9 cellular contexts compared by ENCODE assay signal in genomic region chr17:61397086-61397842, GRCh38. TPM values are rescaled to one million over a fixed set of nuclear protein-coding genes. Genes with fewer than 3 reads are reported as not detected.
DNase-seq lines count a peak whose midpoint lies in the region; ATAC-seq, FAIRE-seq and TF ChIP-seq lines count a peak whose summit lies in the region.
"Had no signal": no experiment of that assay in that cellular context is flagged by ENCODE, and none has a peak within 500 bp of the region (broad histone marks: within the 10 kb centered on the region; RNA-seq: fewer than 3 reads in every experiment).

No MANE protein-coding gene starts in this region.

- H3K56ac ChIP-seq in IMR-90 (ENCODE audit: extremely low read depth, insufficient read depth, low read length), result peak overlapping the region; percentile 96

- intact Hi-C loops in IMR-90 (cut with micrococcal nuclease), result loop anchor here (5.0 to 10.0 kb wide), 5 partner anchors 145 to 492 kb away; no protein-coding TSS in a partner anchor
- intact Hi-C loops in HepG2 (cut with micrococcal nuclease; ENCODE audit: unreplicated experiment), result loop anchor here (10.0 kb wide), 1 partner anchor 672 kb away; no protein-coding TSS in a partner anchor

- H3K9ac ChIP-seq in IMR-90 (ENCODE audit: low read depth, low read length), result peak overlapping the region; percentile 96
- H3K9ac ChIP-seq in HepG2 (ENCODE audit: insufficient read depth, low read depth, low read length), result no peak overlapping the region

- no TSS peak for BruUV-seq in IMR-90 (replicated peaks; lab: Mats Ljungman, UMichigan)
- no TSS peak for BruUV-seq in HepG2 (replicated peaks; lab: Mats Ljungman, UMichigan)

- peak; percentile 57; the same call in 1 of the 2 replicates for TF ChIP-seq POLR2A in IMR-90 (IDR thresholded peaks at IDR 0.05; ENCODE audit: low read depth, low read length)
- TF ChIP-seq POLR2A in HepG2 (IDR thresholded peaks at IDR 0.05; ENCODE audit: insufficient read depth in 1 of 2, low read depth in 2 of 2, low read length in 2 of 2), result no peak
- no peak for TF ChIP-seq POLR2A in suprapubic skin (IDR thresholded peaks at IDR 0.05)

- peak overlapping the region; percentile 100 for H4K91ac ChIP-seq in IMR-90 (ENCODE audit: insufficient read depth, low read depth, low read length)

- peak overlapping the region; percentile 100 for H3K4ac ChIP-seq in IMR-90 (ENCODE audit: low read depth, low read length)

- H3K79me1 ChIP-seq in IMR-90 (ENCODE audit: low read depth in 1 of 2, low read length in 2 of 2), result peaks cover 2 to 37% of the 10 kb centered on the region in 2 experiments; a peak in 3 of 4 replicates

- peak overlapping the region; percentile 96 for H2BK5ac ChIP-seq in IMR-90 (ENCODE audit: low read depth, low read length, poor library complexity, severe bottlenecking)

- H3K14ac ChIP-seq in IMR-90 (replicated peaks; ENCODE audit: low read depth, low read length), result peak overlapping the region; percentile 99

- peak overlapping the region; percentile 95 to 97 for H4K8ac ChIP-seq in IMR-90 (ENCODE audit: low read depth in 2 of 2, low read length in 2 of 2)

- H2AK5ac ChIP-seq in IMR-90 (ENCODE audit: low read depth, low read length), result peak overlapping the region; percentile 97

- peak overlapping the region; percentile 86 for H2AFZ ChIP-seq in IMR-90 (replicated peaks; ENCODE audit: low read length, poor library complexity)
- H2AFZ ChIP-seq in HepG2 (ENCODE audit: low read length), result no peak overlapping the region

- dilution Hi-C loops in IMR-90 (cut with HindIII; ENCODE audit: low sequenced_read_pairs, unreplicated experiment), result no loop called here

- TF ChIP-seq CTCF in IMR-90 (conservative IDR thresholded peaks at IDR 0.05; ENCODE audit: low read depth, low read length), result peak; percentile 36; the same call in 1 of the 2 replicates
- TF ChIP-seq CTCF in chondrocyte (IDR thresholded peaks at IDR 0.05), result peak; percentile 35
- no peak for TF ChIP-seq CTCF in HepG2 (CRISPR knock-in tag; IDR thresholded peaks at IDR 0.05)
- no peak for TF ChIP-seq CTCF in suprapubic skin (IDR thresholded peaks at IDR 0.05)
- TF ChIP-seq CTCF in foreskin keratinocyte (conservative IDR thresholded peaks at IDR 0.05), result no peak

- peak overlapping the region; percentile 97 for H3K4me2 ChIP-seq in IMR-90 (ENCODE audit: low read depth, low read length)
- peak overlapping the region; percentile 84; the same call in 1 of the 2 replicates for H3K4me2 ChIP-seq in HepG2 (ENCODE audit: low read depth, low read length)

- peak overlapping the region; percentile 96 for H2BK120ac ChIP-seq in IMR-90 (ENCODE audit: low read depth, low read length)

- peaks cover 22% of the 10 kb centered on the region for H3K4me1 Mint-ChIP-seq in chondrocyte (ENCODE audit: low read depth)

- peak overlapping the region; percentile 65; the same call in 2 of the 3 replicates for H2BK15ac ChIP-seq in IMR-90 (ENCODE audit: low read depth, low read length)

- no peak overlapping the region for H3K27ac Mint-ChIP-seq in chondrocyte (ENCODE audit: unreplicated experiment)

- H3K36me3 ChIP-seq in IMR-90 (ENCODE audit: control insufficient read depth, insufficient read depth, low read length) (peaks cover 20% of the 10 kb centered on the region), HepG2 (replicated peaks in 1 of 2; ENCODE audit: control insufficient read depth in 1 of 2, insufficient read depth in 2 of 2, low read length in 2 of 2) (peaks cover 0 to 1% of the 10 kb centered on the region in 2 experiments; a peak in 1 of 5 replicates), suprapubic skin (no peaks in the 10 kb centered on the region)

- H4K5ac ChIP-seq in IMR-90 (ENCODE audit: low read depth, low read length), result peak overlapping the region; percentile 100

- peaks cover 17% of the 10 kb centered on the region for H3K9me1 ChIP-seq in IMR-90 (ENCODE audit: insufficient read depth, low read length)

- H4K20me1 ChIP-seq in IMR-90 (ENCODE audit: insufficient read depth, low read length) (peaks cover 29% of the 10 kb centered on the region), HepG2 (ENCODE audit: insufficient read depth, low read length) (no peaks in the 10 kb centered on the region)

- H3K9me3 ChIP-seq in IMR-90 (ENCODE audit: control insufficient read depth, insufficient read depth, low read length) (no peaks in the 10 kb centered on the region), HepG2 (ENCODE audit: low read length) (no peaks in the 10 kb centered on the region), suprapubic skin (no peaks in the 10 kb centered on the region)

- no peak for FAIRE-seq in HepG2 (lab: Jason Lieb, UNC)

- H3K79me2 ChIP-seq in HepG2 (ENCODE audit: insufficient read depth, low read length), result peaks cover 24% of the 10 kb centered on the region

- H3K18ac ChIP-seq in IMR-90 (ENCODE audit: low read depth, low read length), result peak overlapping the region; percentile 98

- H3K4me1 ChIP-seq in IMR-90 (ENCODE audit: control insufficient read depth, insufficient read depth, low read length) (peaks cover 26% of the 10 kb centered on the region), HepG2 (ENCODE audit: insufficient read depth, low read length) (peaks cover 66% of the 10 kb centered on the region), suprapubic skin (peaks cover 49% of the 10 kb centered on the region), foreskin keratinocyte (no peaks in the 10 kb centered on the region)

- TF ChIP-seq EP300 in HepG2 (IDR thresholded peaks at IDR 0.05; ENCODE audit: low read depth in 2 of 2, low read length in 2 of 2) (no peak), HepG2 (CRISPR knock-in tag; IDR thresholded peaks at IDR 0.05; ENCODE audit: borderline replicate concordance) (no peak), suprapubic skin (IDR thresholded peaks at IDR 0.05) (no peak)

- ATAC-seq in IMR-90 (ENCODE audit: low read depth), result peak; percentile 8
- ATAC-seq in HepG2, result no peak
- no peak for ATAC-seq in foreskin keratinocyte

- peak overlapping the region; percentile 94 for H3K23ac ChIP-seq in IMR-90 (ENCODE audit: low read depth, low read length)

- in situ Hi-C loops in IMR-90 (cut with MboI; ENCODE audit: low sequenced_read_pairs) (no loop called here), HepG2 (cut with HindIII; ENCODE audit: extremely low pct_ligation_motif_present, low pct_unique_long_range_greater_than_20kb) (loop anchor here (10.0 kb wide), 1 partner anchor 672 kb away; no protein-coding TSS in a partner anchor)

- H2AK9ac ChIP-seq in IMR-90 (replicated peaks; ENCODE audit: low read depth, low read length, poor library complexity), result peak overlapping the region; percentile 99

- H3K36me3 Mint-ChIP-seq in chondrocyte (ENCODE audit: low read depth), result no peaks in the 10 kb centered on the region

- peaks cover 8% of the 10 kb centered on the region for H3K27me3 Mint-ChIP-seq in chondrocyte (ENCODE audit: low read depth)

- DNase-seq in IMR-90, result peak; percentile 72
- DNase-seq in chondrocyte (ENCODE audit: low spot score), result no peak
- no peak for DNase-seq in HepG2 (ENCODE audit: low spot score)
- DNase-seq in suprapubic skin (ENCODE audit: low spot score in 2 of 2), result no peak
- no peak for DNase-seq in stimulated activated CD8-positive, alpha-beta memory T cell treated with anti-CD3 and anti-CD28 coated beads, Interleukin-4, amount 100 ng/mL, for 48 hours
- no peak for DNase-seq in OCI-M1 (lab: John Stamatoyannopoulos, UW)
- DNase-seq in foreskin keratinocyte, result no peak
- DNase-seq: activated CD8-positive, alpha-beta memory T cell treated with anti-CD3 and anti-CD28 coated beads for 24 hours; NCI-H345 had no signal

- TF ChIP-seq RAD21 in IMR-90 (IDR thresholded peaks at IDR 0.05; ENCODE audit: low read length) (peak; percentile 31), HepG2 (CRISPR knock-in tag; IDR thresholded peaks at IDR 0.05) (no peak)

- peak overlapping the region; percentile 80 for H3K4me3 Mint-ChIP-seq in chondrocyte (ENCODE audit: unreplicated experiment)

- POLR2A ChIA-PET in IMR-90 (lab: Charles Lee; ENCODE audit: unreplicated experiment) (interaction anchor here (0.7 to 1.5 kb wide), 6 partner anchors 9 to 195 kb away, joined by 3 to 8 read pairs (median 4); no protein-coding TSS in a partner anchor), HepG2 (lab: Yijun Ruan, JAX) (no interaction called here)

- CTCF ChIA-PET in IMR-90 (lab: Yijun Ruan, JAX), result interaction anchor here (1.1 to 1.3 kb wide), 3 partner anchors 38 to 426 kb away, joined by 3 to 4 read pairs (median 3); no protein-coding TSS in a partner anchor
- CTCF ChIA-PET in HepG2 (lab: Yijun Ruan, JAX; ENCODE audit: low intra/inter-chr PET ratio, low total read pairs), result no interaction called here

- peak overlapping the region; percentile 99 for H3K27ac ChIP-seq in IMR-90 (ENCODE audit: insufficient read depth, low read length)
- H3K27ac ChIP-seq in HepG2 (ENCODE audit: extremely low read length, insufficient read depth, low read length), result no peak overlapping the region
- H3K27ac ChIP-seq in suprapubic skin, result peak overlapping the region; percentile 67
- no peak overlapping the region for H3K27ac ChIP-seq in foreskin keratinocyte

- no peaks in the 10 kb centered on the region for H3K9me3 Mint-ChIP-seq in chondrocyte (ENCODE audit: low read depth)

- no peaks in the 10 kb centered on the region for H3K27me3 ChIP-seq in IMR-90 (ENCODE audit: control insufficient read depth, insufficient read depth, low read length)
- H3K27me3 ChIP-seq in HepG2 (ENCODE audit: control insufficient read depth in 1 of 2, insufficient read depth in 2 of 2, low read length in 2 of 2), result no peaks in the 10 kb centered on the region
- peaks cover 65% of the 10 kb centered on the region for H3K27me3 ChIP-seq in suprapubic skin
- H3K27me3 ChIP-seq in foreskin keratinocyte, result peaks cover 88% of the 10 kb centered on the region

- 4% methylated on average over 5 of the region's 67 CpGs; no CpG with 5 or more reads in 1 of the 2 experiments for WGBS in IMR-90 (ENCODE audit: extremely low coverage in 2 of 2, insufficient read length in 1 of 2), 2 experiments
- 93% methylated on average over 25 of the region's 67 CpGs for WGBS in HepG2 (ENCODE audit: low lambda C conversion rate)
- WGBS in suprapubic skin, result 20% methylated on average over 2 of the region's 67 CpGs

- H3K4me3 ChIP-seq in IMR-90 (ENCODE audit: insufficient read depth, low read depth, low read length), result peak overlapping the region; percentile 90
- H3K4me3 ChIP-seq in HepG2 (replicated peaks in 1 of 3; ENCODE audit: insufficient read depth in 1 of 3, low read depth in 2 of 3, low read length in 3 of 3), result peak overlapping the region in 1 of 3 experiments; percentile 93; a peak in 1 of 6 replicates
- H3K4me3 ChIP-seq in suprapubic skin, result peak overlapping the region; percentile 64

- H2BK20ac ChIP-seq in IMR-90 (ENCODE audit: low read depth, low read length), result peak overlapping the region; percentile 53

RNA-seq across cellular contexts. Expression of gene TBX2, which starts 2.4 kb away (rescaled TPM):
- total RNA-seq in IMR-90 (2012; rRNA removed) (20.1 and 23.6 TPM in 2 replicates), chondrocyte (2.0 to 8.6 TPM (median 8.4 TPM) in 3 replicates), HepG2 (2016; rRNA removed; fragmentation: Illumina TruSeq; extraction: Trizol) (10.2 and 15.3 TPM in 2 replicates), suprapubic skin (1 to 10 TPM; 2.2 to 3.1 (median 2.8) TPM), foreskin keratinocyte (not detected in 2 replicates)
- polyA plus RNA-seq in IMR-90 (2012; rRNA removed) (64.1 and 69.2 TPM in 2 replicates), HepG2 (2011; rRNA removed) (2.8 and 3.0 TPM in 2 replicates), foreskin keratinocyte (not detected in 2 replicates)
- polyA plus RNA-seq in IMR-90 (2012; cell fraction: cytosol; rRNA removed), result 41.5 and 81.3 TPM in 2 replicates
- polyA plus RNA-seq in IMR-90 (2012; cell fraction: nucleus; rRNA removed; ENCODE audit: low replicate concordance), result 159 and 319 TPM in 2 replicates
- total RNA-seq in HepG2 (2016; cell fraction: cytosol; rRNA removed; fragmentation: Illumina TruSeq; extraction: Trizol; ENCODE audit: low read depth), result 3.7 TPM in 2 replicates
- total RNA-seq in HepG2 (2016; cell fraction: insoluble cytoplasmic fraction; rRNA removed; fragmentation: Illumina TruSeq; extraction: Trizol), result 8.3 and 14.7 TPM in 2 replicates
- total RNA-seq in HepG2 (2016; cell fraction: membrane; rRNA removed; fragmentation: Illumina TruSeq; extraction: Trizol), result 9.6 and 10.4 TPM in 2 replicates
- 10.9 and 12.4 TPM in 2 replicates for total RNA-seq in HepG2 (2016; cell fraction: nucleus; rRNA removed; fragmentation: Illumina TruSeq; extraction: Trizol)
- polyA plus RNA-seq in HepG2 (2011; cell fraction: cytosol; rRNA removed), result 1.9 and 3.7 TPM in 2 replicates
- 9.5 and 10.4 TPM in 2 replicates for polyA plus RNA-seq in HepG2 (2011; cell fraction: nucleus; rRNA removed)
- 1.0 and 1.6 TPM in 2 replicates for polyA plus RNA-seq in HepG2 (2012)
- polyA plus RNA-seq in HepG2 (2016; cell fraction: cytosol; fragmentation: Illumina TruSeq; extraction: Trizol; ENCODE audit: low read depth), result 2.8 and 3.6 TPM in 2 replicates
- polyA plus RNA-seq in HepG2 (2016; cell fraction: insoluble cytoplasmic fraction; fragmentation: Illumina TruSeq; extraction: Trizol; ENCODE audit: low read depth), result 13.1 and 15.6 TPM in 2 replicates
- 8.1 and 8.9 TPM in 2 replicates for polyA plus RNA-seq in HepG2 (2016; cell fraction: membrane; fragmentation: Illumina TruSeq; extraction: Trizol; ENCODE audit: low read depth)
- polyA plus RNA-seq in HepG2 (2016; cell fraction: nucleus; fragmentation: Illumina TruSeq; extraction: Trizol; ENCODE audit: insufficient read depth, low read depth), result 26.2 and 30.9 TPM in 2 replicates
- polyA minus RNA-seq in HepG2 (2011; rRNA and poly(A)+ RNA removed; ENCODE audit: low replicate concordance), result 3.0 and 6.9 TPM in 2 replicates
- polyA minus RNA-seq in HepG2 (2011; cell fraction: cytosol; rRNA and poly(A)+ RNA removed), result 1.5 and 2.4 TPM in 2 replicates
- 4.9 and 5.3 TPM in 2 replicates for polyA minus RNA-seq in HepG2 (2011; cell fraction: nucleus; rRNA and poly(A)+ RNA removed)

RNA-seq across cellular contexts. Expression of gene TBX4, which starts 55.0 kb away (rescaled TPM):
- 0.28 TPM in 1 of 2 replicates, not detected in the other for total RNA-seq in IMR-90 (2012; rRNA removed)
- polyA plus RNA-seq in IMR-90 (2012; rRNA removed), result 0.05 TPM in 1 of 2 replicates, not detected in the other
- 0.04 TPM in 1 of 2 replicates, not detected in the other for polyA plus RNA-seq in IMR-90 (2012; cell fraction: cytosol; rRNA removed)
- polyA plus RNA-seq in IMR-90 (2012; cell fraction: nucleus; rRNA removed; ENCODE audit: low replicate concordance), result 0.12 and 0.23 TPM in 2 replicates
- not detected in 3 replicates for total RNA-seq in chondrocyte
- total RNA-seq in HepG2 (2016; rRNA removed; fragmentation: Illumina TruSeq; extraction: Trizol), result 0.86 and 1.1 TPM in 2 replicates
- 0.10 and 0.35 TPM in 2 replicates for total RNA-seq in HepG2 (2016; cell fraction: cytosol; rRNA removed; fragmentation: Illumina TruSeq; extraction: Trizol; ENCODE audit: low read depth)
- total RNA-seq in HepG2 (2016; cell fraction: insoluble cytoplasmic fraction; rRNA removed; fragmentation: Illumina TruSeq; extraction: Trizol), result 0.92 and 1.3 TPM in 2 replicates
- 1.1 and 1.5 TPM in 2 replicates for total RNA-seq in HepG2 (2016; cell fraction: membrane; rRNA removed; fragmentation: Illumina TruSeq; extraction: Trizol)
- 1.1 and 1.3 TPM in 2 replicates for total RNA-seq in HepG2 (2016; cell fraction: nucleus; rRNA removed; fragmentation: Illumina TruSeq; extraction: Trizol)
- polyA plus RNA-seq in HepG2 (2011; rRNA removed), result 0.11 and 0.17 TPM in 2 replicates
- polyA plus RNA-seq in HepG2 (2011; cell fraction: cytosol; rRNA removed), result 0.05 and 0.09 TPM in 2 replicates
- 0.29 and 0.48 TPM in 2 replicates for polyA plus RNA-seq in HepG2 (2011; cell fraction: nucleus; rRNA removed)
- polyA plus RNA-seq in HepG2 (2012), result 0.15 and 0.40 TPM in 2 replicates
- 0.14 and 0.16 TPM in 2 replicates for polyA plus RNA-seq in HepG2 (2016; cell fraction: cytosol; fragmentation: Illumina TruSeq; extraction: Trizol; ENCODE audit: low read depth)
- 1.2 and 1.7 TPM in 2 replicates for polyA plus RNA-seq in HepG2 (2016; cell fraction: insoluble cytoplasmic fraction; fragmentation: Illumina TruSeq; extraction: Trizol; ENCODE audit: low read depth)
- 0.49 and 0.62 TPM in 2 replicates for polyA plus RNA-seq in HepG2 (2016; cell fraction: membrane; fragmentation: Illumina TruSeq; extraction: Trizol; ENCODE audit: low read depth)
- 1.8 and 2.4 TPM in 2 replicates for polyA plus RNA-seq in HepG2 (2016; cell fraction: nucleus; fragmentation: Illumina TruSeq; extraction: Trizol; ENCODE audit: insufficient read depth, low read depth)
- polyA minus RNA-seq in HepG2 (2011; rRNA and poly(A)+ RNA removed; ENCODE audit: low replicate concordance), result not detected in 2 replicates
- not detected in 2 replicates for polyA minus RNA-seq in HepG2 (2011; cell fraction: cytosol; rRNA and poly(A)+ RNA removed)
- not detected in 2 replicates for polyA minus RNA-seq in HepG2 (2011; cell fraction: nucleus; rRNA and poly(A)+ RNA removed)
- under 1 TPM in 2 of 4 donors, not detected in 2; 0.30 to 0.56 TPM for total RNA-seq in suprapubic skin
- 0.07 TPM in 1 of 2 replicates, not detected in the other for total RNA-seq in foreskin keratinocyte
- polyA plus RNA-seq in foreskin keratinocyte, result 0.01 TPM in 1 of 2 replicates, not detected in the other

Comparison
In these comparisons a context has a peak if more than half of its experiments do, and no peak if none do; other contexts are left out.
1. H3K27ac ChIP-seq: peak in IMR-90 (single experiment) and suprapubic skin (single experiment); none in HepG2 (single experiment) and foreskin keratinocyte (single experiment).
2. CTCF ChIP-seq: peak in IMR-90 (single experiment) and chondrocyte (single experiment); none in HepG2 (single experiment), suprapubic skin (0 of 2) and foreskin keratinocyte (single experiment).